ENCODE assay signal across 8 cellular contexts in genomic region chr6:21596379-21597242, GRCh38. TPM values are rescaled to one million over a fixed set of nuclear protein-coding genes. Genes with fewer than 3 reads are reported as not detected.
DNase-seq lines count a peak whose midpoint lies in the region; ATAC-seq, FAIRE-seq and TF ChIP-seq lines count a peak whose summit lies in the region.

No MANE protein-coding gene starts in this region.

- H3K4me3 ChIP-seq in AG09309 (ENCODE audit: control insufficient read depth, low read depth, low read length) = peak overlapping the region; percentile 96

- FAIRE-seq in GM12891 (lab: Jason Lieb, UNC) (peak; percentile 38), endometrium (lab: Jason Lieb, UNC) (peak; percentile 94)

- ATAC-seq in HG03175 (IDR thresholded peaks at IDR 0.05; ENCODE audit: unreplicated experiment) = no peak

- DNase-seq in AG09309 (ENCODE audit: low read depth) (no peak), GM12891 (ENCODE audit: insufficient read length, low spot score) (peak; percentile 14), NCI-H1436 treated with DMSO at 0.1 percent for 48 hours (lab: John Stamatoyannopoulos, UW) (peak; percentile 39), medulla oblongata (ENCODE audit: extremely low spot score) (peak; percentile 68), substantia nigra (lab: John Stamatoyannopoulos, UW) (peak in 25 of 49 donors; percentile 2 to 57 (median 18))

- H3K27ac ChIP-seq in VCaP (peak overlapping the region; percentile 98), substantia nigra (ENCODE audit: low read depth, low read length, poor library complexity, severe bottlenecking) (peak overlapping the region; percentile 35)

- TF ChIP-seq CTCF in AG09309 (IDR thresholded peaks at IDR 0.05; ENCODE audit: control insufficient read depth, insufficient read depth, low read depth, low read length, missing control alignments) (peak; percentile 26), VCaP (conservative IDR thresholded peaks at IDR 0.05) (peak; percentile 79)

- peak; percentile 40; the same call in 1 of the 2 replicates for TF ChIP-seq POLR2A in GM12891 (IDR thresholded peaks at IDR 0.05; ENCODE audit: low read depth, low read length)

TF ChIP-seq in GM12891, 5 proteins besides CTCF, POLR2A, EP300 and RAD21:
- TF ChIP-seq SPI1 (IDR thresholded peaks at IDR 0.05; ENCODE audit: low read depth, low read length) = no peak
- peak; percentile 12 for TF ChIP-seq PAX5 (IDR thresholded peaks at IDR 0.05; ENCODE audit: insufficient read depth, low read length, severe bottlenecking)
- peak; percentile 37; the same call in 1 of the 2 replicates for TF ChIP-seq TAF1 (IDR thresholded peaks at IDR 0.05; ENCODE audit: low read depth, low read length)

RNA-seq across cellular contexts. Expression of gene SOX4, which starts 3.1 kb away (rescaled TPM):
- polyA plus RNA-seq in GM12891 (2012; ENCODE audit: low read depth, missing spikeins) = 19.5 TPM
